Comparison of ENCODE assay signal across 12 cellular contexts in genomic region chr7:91082038-91082437, GRCh38.
A peak's percentile ranks its signal among the peaks of the same experiment; 100 is the strongest.
DNase-seq lines count a peak whose midpoint lies in the region; ATAC-seq, FAIRE-seq and TF ChIP-seq lines count a peak whose summit lies in the region.
"Had no signal": no experiment of that assay in that cellular context is flagged by ENCODE, and none has a peak within 500 bp of the region (broad histone marks: within the 10 kb centered on the region; RNA-seq: fewer than 3 reads in every experiment).

No MANE protein-coding gene starts in this region.

- intact Hi-C loops in cardiac septum (cut with DNase I) (loop anchor here (5.0 kb wide), 2 partner anchors 555 to 700 kb away; no protein-coding TSS in a partner anchor), left colon (cut with DNase I, micrococcal nuclease) (loop anchor here in 1 of 2 donors (10.0 kb wide), 1 partner anchor 183 kb away; the partner anchor contains the start of gene FZD1)

- H3K27me3 ChIP-seq in cardiac muscle cell = no peaks in the 10 kb centered on the region

- ATAC-seq in left colon = no peak
- ATAC-seq: A549 had no signal

- no peaks in the 10 kb centered on the region for H3K36me3 ChIP-seq in cardiac muscle cell

- no peak overlapping the region for H3K4me3 ChIP-seq in cardiac muscle cell
- H3K4me3 ChIP-seq: A549 had no signal

- peaks cover 3% of the 10 kb centered on the region for H3K4me1 ChIP-seq in cardiac muscle cell (ENCODE audit: low read depth)
- H3K4me1 ChIP-seq: A549 had no signal

- peak; percentile 96 for FAIRE-seq in endometrium (lab: Jason Lieb, UNC)
- FAIRE-seq: A549 had no signal

- H3K9me3 ChIP-seq in cardiac muscle cell (ENCODE audit: low read depth) = no peaks in the 10 kb centered on the region
- H3K9me3 ChIP-seq: A549 had no signal

- DNase-seq in cardiac muscle cell (ENCODE audit: low read depth in 1 of 2, low spot score in 1 of 2) (peak in 1 of 2 donors; percentile 58), cardiac septum (ENCODE audit: low spot score) (no peak), myocyte (ENCODE audit: low read depth) (peak; percentile 86), NCI-H2171 (lab: John Stamatoyannopoulos, UW) (no peak), DMS 273 (lab: John Stamatoyannopoulos, UW; ENCODE audit: unreplicated experiment) (no peak), left colon (no peak)
- no peak for DNase-seq in activated naive CD4-positive, alpha-beta T cell treated with Interleukin-2 at 50 U/mL for 16 hours
- DNase-seq: activated CD4-positive, alpha-beta T cell treated with anti-CD3 and anti-CD28 coated beads, Interleukin-2, amount 50 U/mL, for 4 hours; activated gamma-delta T cell treated with Interleukin-2 at 50 U/mL for 16 hours; NCI-H1092 had no signal

- H3K27ac ChIP-seq in cardiac muscle cell = peak overlapping the region; percentile 24
- H3K27ac ChIP-seq: A549 had no signal

- TF ChIP-seq CTCF in cardiac muscle cell (IDR thresholded peaks at IDR 0.05; ENCODE audit: low read depth, low read length) = no peak
